8 cellular contexts compared by ENCODE assay signal in the genomic region with DNA sequence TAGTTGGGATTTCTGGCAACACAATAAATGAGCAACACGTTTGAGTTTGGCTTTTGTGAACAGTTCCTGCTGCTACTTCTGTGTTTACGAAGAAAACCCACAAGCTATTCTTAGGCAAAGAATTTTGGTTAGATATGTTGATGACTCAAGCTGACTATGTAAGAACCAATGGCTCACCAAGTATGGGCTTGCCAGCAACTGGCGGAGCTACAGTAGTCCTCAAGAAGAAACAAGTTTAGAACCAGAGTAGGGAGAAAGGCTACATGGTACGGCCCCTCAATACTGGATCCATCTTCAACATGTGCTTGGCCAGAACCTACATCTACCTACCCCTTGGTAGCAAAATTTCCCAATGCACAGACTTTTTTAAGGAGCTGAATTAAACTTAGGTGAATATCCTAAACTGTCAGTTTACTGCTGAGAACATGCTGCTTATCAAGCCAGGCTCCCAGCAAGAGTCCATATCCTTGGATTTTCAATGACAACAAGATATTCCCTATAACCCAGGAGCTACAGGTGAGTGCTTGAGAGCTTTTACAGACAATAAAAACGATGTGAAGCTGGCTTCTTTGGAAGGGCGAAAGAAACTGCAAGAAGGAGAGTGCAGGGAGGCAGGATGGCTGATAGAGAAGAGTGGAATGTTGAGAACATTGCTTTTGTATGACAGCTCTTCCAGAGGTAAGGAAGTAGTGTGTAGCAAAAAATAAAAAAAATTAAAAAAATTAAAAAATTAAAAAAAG.
DNase-seq lines count a peak whose midpoint lies in the region; ATAC-seq and TF ChIP-seq lines count a peak whose summit lies in the region.

No MANE protein-coding gene starts in this region.

- H4K20me1 ChIP-seq in PC-3 (ENCODE audit: low read length), result no peaks in the 10 kb centered on the region

- DNase-seq in PC-3 (peak; percentile 100), posterior vena cava (ENCODE audit: low spot score) (peak; percentile 91), T-helper 17 cell (no peak)
- DNase-seq in stimulated activated naive CD4-positive, alpha-beta T cell (lab: John Stamatoyannopoulos, UW), result no peak
- no peak for DNase-seq in activated naive CD4-positive, alpha-beta T cell treated with anti-CD3 and anti-CD28 coated beads, Interleukin-2, amount 50 U/mL, for 16 hours

- no peaks in the 10 kb centered on the region for H3K27me3 ChIP-seq in PC-3 (ENCODE audit: low read length)

- H3K4me1 Mint-ChIP-seq in T-helper 17 cell, result peaks cover 10% of the 10 kb centered on the region

- peak overlapping the region; percentile 51 for H3K9ac ChIP-seq in PC-3 (ENCODE audit: low read length)

- no peak overlapping the region for H3K27ac Mint-ChIP-seq in T-helper 17 cell

- intact Hi-C loops in PC-3 (cut with micrococcal nuclease) (loop anchor here (1.0 to 2.0 kb wide), 7 partner anchors 21 to 299 kb away; no protein-coding TSS in a partner anchor), posterior vena cava (cut with DNase I) (no loop called here)

- peak overlapping the region; percentile 69 for H3K27ac ChIP-seq in PC-3 (ENCODE audit: low read length)

- no peaks in the 10 kb centered on the region for H3K9me2 ChIP-seq in PC-3 (replicated peaks; ENCODE audit: low read length)

- peak overlapping the region; percentile 36 for H3K4me3 ChIP-seq in PC-3 (ENCODE audit: low read length)

- BruUV-seq in PC-3 (replicated peaks; lab: Mats Ljungman, UMichigan), result TSS peak; percentile 39

- POLR2A ChIA-PET in PC-3 (lab: Charles Lee; ENCODE audit: unreplicated experiment), result interaction anchor here (0.5 to 0.6 kb wide), 3 partner anchors 37 to 414 kb away, joined by 3 to 5 read pairs (median 3); partner anchors contain the start of gene ASAH2B

- H3F3A ChIP-seq in PC-3 (ENCODE audit: low read length, unreplicated experiment), result peaks cover 12% of the 10 kb centered on the region

- H3K9me3 ChIP-seq in PC-3 (ENCODE audit: low read length) (no peaks in the 10 kb centered on the region), T-helper 17 cell (ENCODE audit: control insufficient read depth, low read length, poor library complexity, severe bottlenecking) (no peaks in the 10 kb centered on the region)

- no peaks in the 10 kb centered on the region for H3K79me2 ChIP-seq in PC-3 (ENCODE audit: low read length)

- H3K4me3 Mint-ChIP-seq in T-helper 17 cell, result no peak overlapping the region

- H3K27me3 Mint-ChIP-seq in T-helper 17 cell, result no peaks in the 10 kb centered on the region

- H3K36me3 Mint-ChIP-seq in T-helper 17 cell (ENCODE audit: low read depth), result peaks cover 13% of the 10 kb centered on the region

- peak overlapping the region; percentile 9 for H2AFZ ChIP-seq in PC-3 (ENCODE audit: low read length)

- ATAC-seq in GM18517 (IDR thresholded peaks at IDR 0.05; ENCODE audit: unreplicated experiment) (peak; percentile 44), HG02678 (IDR thresholded peaks at IDR 0.05; ENCODE audit: unreplicated experiment) (peak; percentile 68), PC-3 (peak; percentile 87), esophagus mucosa (peak; percentile 95), T-helper 17 cell (no peak)

- H3K4me2 ChIP-seq in PC-3 (ENCODE audit: low read length), result peak overlapping the region; percentile 83

- CTCF ChIA-PET in PC-3 (lab: Charles Lee), result interaction anchor here (0.6 to 2.3 kb wide), 6 partner anchors 37 to 548 kb away, joined by 3 to 10 read pairs (median 3); no protein-coding TSS in a partner anchor

- H3K4me1 ChIP-seq in PC-3 (ENCODE audit: insufficient read depth, low read length), result peaks cover 42% of the 10 kb centered on the region

- H3K36me3 ChIP-seq in PC-3 (ENCODE audit: low read depth, low read length), result no peaks in the 10 kb centered on the region

- no peak for TF ChIP-seq CTCF in PC-3 (conservative IDR thresholded peaks at IDR 0.05; ENCODE audit: low read depth, low read length)

Comparison
In these comparisons a context has a peak if more than half of its experiments do, and no peak if none do; other contexts are left out.
1. DNase-seq: peak in PC-3 (single experiment) and posterior vena cava (single experiment); none in T-helper 17 cell (0 of 3), stimulated activated naive CD4-positive, alpha-beta T cell (0 of 6) and activated naive CD4-positive, alpha-beta T cell treated with anti-CD3 and anti-CD28 coated beads, Interleukin-2, amount 50 U/mL, for 16 hours (single experiment).